Comparison of ENCODE assay signal across 31 cellular contexts in the genomic region with DNA sequence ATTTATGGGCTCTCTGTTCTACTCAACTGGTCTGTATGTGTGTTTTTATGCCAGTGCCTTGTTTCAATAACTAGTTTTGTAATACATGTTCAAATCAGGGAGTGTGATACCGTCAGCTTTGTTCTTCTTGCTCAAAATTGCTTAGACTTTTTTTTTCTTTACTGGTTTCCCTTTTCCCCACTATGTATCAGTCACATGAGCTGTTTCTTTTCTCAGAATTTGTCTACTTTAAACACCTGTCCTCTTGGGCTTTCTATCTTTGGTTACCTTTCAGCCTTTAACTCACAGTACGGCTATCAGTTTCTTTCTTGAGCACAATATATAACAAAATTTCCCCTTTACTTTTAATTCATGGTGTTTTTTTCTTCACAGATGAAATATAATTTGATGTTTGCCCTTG. TPM values are rescaled to one million over a fixed set of nuclear protein-coding genes. Genes with fewer than 3 reads are reported as not detected.
"Had no signal": no experiment of that assay in that cellular context is flagged by ENCODE, and none has a peak within 500 bp of the region (broad histone marks: within the 10 kb centered on the region; RNA-seq: fewer than 3 reads in every experiment).

No MANE protein-coding gene starts in this region.

- H3K4me3 Mint-ChIP-seq: dendritic cell treated with granulocyte-macrophage colony-stimulating factor and Interleukin-4, amounts not matched to agents 40 ng/mL and 50 ng/mL, for 4 days; effector memory CD8-positive, alpha-beta T cell; endodermal cell; mesothelial cell of epicardium had no signal

- H3K9me3 ChIP-seq: colonic mucosa, esophagus squamous epithelium, gastrocnemius medialis, heart right ventricle, left lung, lower lobe of right lung had no signal

- H3K27me3 ChIP-seq: colonic mucosa had no signal

- H3K4me3 ChIP-seq: colonic mucosa, esophagus squamous epithelium, gastrocnemius medialis, heart right ventricle, left lung, lower lobe of right lung, mucosa of descending colon had no signal

- DNase-seq: colonic mucosa; cortex of kidney; effector CD8-positive, alpha-beta T cell; effector memory CD8-positive, alpha-beta T cell; endodermal cell; erythroblast; esophagus squamous epithelium; foreskin fibroblast; foreskin melanocyte; gastrocnemius medialis; glutamatergic neuron; head of caudate nucleus; heart right ventricle; hippocampal formation; left cardiac atrium; left lung; left ventricle myocardium superior; lower lobe of right lung; mesenchymal stem cell; mucosa of descending colon; naive B cell had no signal

- H3K27ac Mint-ChIP-seq: dendritic cell treated with granulocyte-macrophage colony-stimulating factor and Interleukin-4, amounts not matched to agents 40 ng/mL and 50 ng/mL, for 4 days; effector memory CD8-positive, alpha-beta T cell; endodermal cell; mesothelial cell of epicardium; naive B cell had no signal

- ATAC-seq: effector memory CD8-positive, alpha-beta T cell; esophagus mucosa; gastrocnemius medialis; heart right ventricle; left cardiac atrium; left lung; left ventricle myocardium superior; lower lobe of right lung; mucosa of descending colon had no signal

- H3K36me3 ChIP-seq: colonic mucosa, esophagus squamous epithelium, gastrocnemius medialis, heart right ventricle, left lung, lower lobe of right lung had no signal

- H3K4me1 ChIP-seq: colonic mucosa, gastrocnemius medialis, heart right ventricle, left lung, lower lobe of right lung had no signal

- H3K9me3 Mint-ChIP-seq: endodermal cell, mesothelial cell of epicardium had no signal

- H3K27ac ChIP-seq: colonic mucosa, epithelial cell of prostate, esophagus squamous epithelium, gastrocnemius medialis, heart right ventricle, left lung, lower lobe of right lung had no signal

RNA-seq across cellular contexts. Expression of a gene that starts 5.4 kb away (rescaled TPM):
- total RNA-seq: colonic mucosa, dermis microvascular lymphatic vessel endothelial cell, esophagus mucosa, esophagus squamous epithelium, gastrocnemius medialis, glomerular endothelial cell, heart right ventricle, kidney epithelial cell, left cardiac atrium, left ventricle myocardium superior, lower lobe of right lung, lung microvascular endothelial cell, mesenteric fat pad, mesothelial cell of epicardium, myocyte had no signal
